In genomic region chr2:189348369-189348768, GRCh38 we compare ENCODE assay signal across 16 cellular contexts.
A peak's percentile ranks its signal among the peaks of the same experiment; 100 is the strongest.
DNase-seq lines count a peak whose midpoint lies in the region; ATAC-seq and TF ChIP-seq lines count a peak whose summit lies in the region.
"Had no signal": no experiment of that assay in that cellular context is flagged by ENCODE, and none has a peak within 500 bp of the region (broad histone marks: within the 10 kb centered on the region; RNA-seq: fewer than 3 reads in every experiment).

No MANE protein-coding gene starts in this region.

- H3K9ac ChIP-seq in PC-3 (ENCODE audit: low read length) (peak overlapping the region; percentile 43), fibroblast of lung (ENCODE audit: insufficient read depth, low read length) (no peak overlapping the region), skeletal muscle tissue (ENCODE audit: low read depth in 1 of 3, low read length in 3 of 3) (no peak overlapping the region)

- H2AFZ ChIP-seq in PC-3 (ENCODE audit: low read length) (no peak overlapping the region), fibroblast of lung (ENCODE audit: low read length) (no peak overlapping the region)

- no peak for TF ChIP-seq CTCF in PC-3 (conservative IDR thresholded peaks at IDR 0.05; ENCODE audit: low read depth, low read length)
- no peak for TF ChIP-seq CTCF in fibroblast of lung (conservative IDR thresholded peaks at IDR 0.05 in 1 of 2, IDR thresholded peaks at IDR 0.05 in 1 of 2; ENCODE audit: low read depth in 1 of 2, low read length in 2 of 2)

- POLR2A ChIA-PET in PC-3 (lab: Charles Lee; ENCODE audit: unreplicated experiment): interaction anchor here (1.1 kb wide), 1 partner anchor 92 kb away, joined by 3 read pairs; the partner anchor contains the start of gene WDR75

- CTCF ChIA-PET in PC-3 (lab: Charles Lee): interaction anchor here (0.6 kb wide), 1 partner anchor 826 kb away, joined by 3 read pairs; no protein-coding TSS in a partner anchor

- H3K4me3 ChIP-seq in PC-3 (ENCODE audit: low read length): no peak overlapping the region
- H3K4me3 ChIP-seq in fibroblast of lung (replicated peaks in 1 of 4; ENCODE audit: control extremely low read depth in 1 of 4, insufficient read depth in 1 of 4, low read depth in 3 of 4, low read length in 4 of 4): no peak overlapping the region
- H3K4me3 ChIP-seq in skeletal muscle tissue (ENCODE audit: low read length in 3 of 3): no peak overlapping the region
- H3K4me3 ChIP-seq: ovary had no signal

- H4K20me1 ChIP-seq in PC-3 (ENCODE audit: low read length) (no peaks in the 10 kb centered on the region), fibroblast of lung (ENCODE audit: control insufficient read depth, extremely low read depth, insufficient read depth, low read length) (no peaks in the 10 kb centered on the region)

- no peaks in the 10 kb centered on the region for H3F3A ChIP-seq in PC-3 (ENCODE audit: low read length, unreplicated experiment)

- no peaks in the 10 kb centered on the region for H3K9me2 ChIP-seq in PC-3 (replicated peaks; ENCODE audit: low read length)

- H3K27me3 ChIP-seq in PC-3 (ENCODE audit: low read length) (no peaks in the 10 kb centered on the region), fibroblast of lung (ENCODE audit: control insufficient read depth, insufficient read depth, low read length) (no peaks in the 10 kb centered on the region), skeletal muscle tissue (ENCODE audit: control insufficient read depth in 3 of 3, insufficient read depth in 3 of 3, low read length in 3 of 3) (no peaks in the 10 kb centered on the region)
- H3K27me3 ChIP-seq: ovary had no signal

- intact Hi-C loops in PC-3 (cut with micrococcal nuclease): loop anchor here (5.0 kb wide), 1 partner anchor 126 kb away; no protein-coding TSS in a partner anchor

- H3K36me3 ChIP-seq in PC-3 (ENCODE audit: low read depth, low read length) (no peaks in the 10 kb centered on the region), fibroblast of lung (ENCODE audit: control insufficient read depth, insufficient read depth, low read length) (no peaks in the 10 kb centered on the region), skeletal muscle tissue (ENCODE audit: control insufficient read depth in 3 of 3, insufficient read depth in 3 of 3, low read length in 3 of 3) (no peaks in the 10 kb centered on the region)
- H3K36me3 ChIP-seq: ovary had no signal

- ATAC-seq in GM21529 (IDR thresholded peaks at IDR 0.05; ENCODE audit: unreplicated experiment) (peak; percentile 26), PC-3 (no peak), HG02759 (IDR thresholded peaks at IDR 0.05; ENCODE audit: unreplicated experiment) (no peak), HG03175 (IDR thresholded peaks at IDR 0.05; ENCODE audit: unreplicated experiment) (no peak), GM18517 (IDR thresholded peaks at IDR 0.05; ENCODE audit: unreplicated experiment) (no peak)

- H3K4me1 ChIP-seq in PC-3 (ENCODE audit: insufficient read depth, low read length) (peaks cover 32% of the 10 kb centered on the region), fibroblast of lung (ENCODE audit: control insufficient read depth, extremely low read depth, insufficient read depth, low read length) (peaks cover 7% of the 10 kb centered on the region), skeletal muscle tissue (ENCODE audit: control insufficient read depth in 3 of 3, insufficient read depth in 3 of 3, low read length in 3 of 3) (peaks cover 0 to 7% (median 2%) of the 10 kb centered on the region in 3 donors)

- H3K27ac ChIP-seq in PC-3 (ENCODE audit: low read length) (peak overlapping the region; percentile 79), fibroblast of lung (ENCODE audit: insufficient read depth, low read length) (peak overlapping the region; percentile 76), skeletal muscle tissue (ENCODE audit: low read depth, low read length) (peak overlapping the region; percentile 34)
- H3K27ac ChIP-seq: HL-60, RWPE1, VCaP had no signal

- BruUV-seq in PC-3 (replicated peaks; lab: Mats Ljungman, UMichigan): no TSS peak

- DNase-seq in PC-3: no peak
- no peak for DNase-seq in fibroblast of lung (ENCODE audit: low read depth in 2 of 2)
- DNase-seq in NCI-H2029 treated with DMSO at 0.1 percent for 48 hours (lab: John Stamatoyannopoulos, UW): no peak
- DNase-seq: activated CD8-positive, alpha-beta memory T cell treated with anti-CD3 and anti-CD28 coated beads, Interleukin-2, amount 50 U/mL, for 4 hours; amniotic stem cell; GDM1; ovary; stimulated activated naive CD4-positive, alpha-beta T cell treated with Interleukin-2 at 50 U/mL for 16 hours had no signal

- H3K4me2 ChIP-seq in PC-3 (ENCODE audit: low read length): no peak overlapping the region; the same call in 1 of the 2 replicates
- H3K4me2 ChIP-seq in fibroblast of lung (ENCODE audit: extremely low read depth, insufficient read depth, low read length): no peak overlapping the region

- no peaks in the 10 kb centered on the region for H3K79me2 ChIP-seq in PC-3 (ENCODE audit: low read length)
- H3K79me2 ChIP-seq in fibroblast of lung (ENCODE audit: control insufficient read depth, insufficient read depth, low read length): no peaks in the 10 kb centered on the region

- no peaks in the 10 kb centered on the region for H3K9me3 ChIP-seq in PC-3 (ENCODE audit: low read length)
- H3K9me3 ChIP-seq in fibroblast of lung (ENCODE audit: control insufficient read depth, insufficient read depth, low read depth, low read length): peaks cover 1% of the 10 kb centered on the region
- no peaks in the 10 kb centered on the region for H3K9me3 ChIP-seq in skeletal muscle tissue (ENCODE audit: control insufficient read depth in 3 of 3, low read length in 3 of 3)
- H3K9me3 ChIP-seq: ovary had no signal
